ENCODE assay signal across 8 cellular contexts in genomic region chr4:21469438-21470032, GRCh38.
DNase-seq lines count a peak whose midpoint lies in the region; ATAC-seq, FAIRE-seq and TF ChIP-seq lines count a peak whose summit lies in the region.

No MANE protein-coding gene starts in this region.

- TF ChIP-seq CTCF in GM20000 (IDR thresholded peaks at IDR 0.05; ENCODE audit: extremely low read depth, missing control alignments) = no peak
- peak in 1 of 2 donors; percentile 14 for TF ChIP-seq CTCF in suprapubic skin (IDR thresholded peaks at IDR 0.05)

- ATAC-seq in HG03354 (IDR thresholded peaks at IDR 0.05; ENCODE audit: poor library complexity, severe bottlenecking, unreplicated experiment) = no peak
- ATAC-seq in sciatic nerve = no peak
- no peak for ATAC-seq in HG02840 (IDR thresholded peaks at IDR 0.05; ENCODE audit: low FRiP score, unreplicated experiment)

- no peaks in the 10 kb centered on the region for H3K36me3 ChIP-seq in suprapubic skin

- no peak for TF ChIP-seq POLR2A in suprapubic skin (IDR thresholded peaks at IDR 0.05)

- FAIRE-seq in A204.1 (lab: Jason Lieb, UNC) (peak; percentile 92), RCC 7860 (lab: Jason Lieb, UNC) (peak; percentile 86)

- no peak overlapping the region for H3K4me3 ChIP-seq in suprapubic skin

- no peak for TF ChIP-seq EP300 in suprapubic skin (IDR thresholded peaks at IDR 0.05)

- no peaks in the 10 kb centered on the region for H3K9me3 ChIP-seq in suprapubic skin

- no peaks in the 10 kb centered on the region for H3K4me1 ChIP-seq in suprapubic skin

- no peak overlapping the region for H3K27ac ChIP-seq in suprapubic skin

- intact Hi-C loops in sciatic nerve (cut with DNase I) = no loop called here

- 42% methylated on average over 6 of the region's 6 CpGs for WGBS in suprapubic skin

- H3K27me3 ChIP-seq in suprapubic skin = no peaks in the 10 kb centered on the region

- peak; percentile 11 for DNase-seq in GM20000 (ENCODE audit: low spot score)
- DNase-seq in RCC 7860 (ENCODE audit: low spot score) = no peak
- DNase-seq in glomerular visceral epithelial cell (ENCODE audit: extremely low spot score) = peak; percentile 44
- no peak for DNase-seq in suprapubic skin (ENCODE audit: low spot score in 2 of 2)
- DNase-seq in sciatic nerve (ENCODE audit: low spot score) = no peak

Comparison
In these comparisons a context has a peak if more than half of its experiments do, and no peak if none do; other contexts are left out.
1. DNase-seq: peak in GM20000 (single experiment) and glomerular visceral epithelial cell (single experiment); none in RCC 7860 (single experiment), suprapubic skin (0 of 2) and sciatic nerve (single experiment).